20 cellular contexts compared by ENCODE assay signal in genomic region chr4:2492970-2493369, GRCh38. TPM values are rescaled to one million over a fixed set of nuclear protein-coding genes. Genes with fewer than 3 reads are reported as not detected.
DNase-seq lines count a peak whose midpoint lies in the region; ATAC-seq and TF ChIP-seq lines count a peak whose summit lies in the region.
"Had no signal": no experiment of that assay in that cellular context is flagged by ENCODE, and none has a peak within 500 bp of the region (broad histone marks: within the 10 kb centered on the region; RNA-seq: fewer than 3 reads in every experiment).

No MANE protein-coding gene starts in this region.

- no peaks in the 10 kb centered on the region; the same call in 1 of the 2 replicates for H3K36me3 ChIP-seq in Caco-2 (ENCODE audit: control insufficient read depth, insufficient read depth, low read length)

- no peak overlapping the region for H3K4me3 Mint-ChIP-seq in activated naive CD8-positive, alpha-beta T cell treated with anti-CD3 and anti-CD28 coated beads for 36 hours
- no peak overlapping the region for H3K4me3 Mint-ChIP-seq in activated naive CD8-positive, alpha-beta T cell treated with anti-CD3 and anti-CD28 coated beads, Interleukin-2, amount 50 U/mL, for 24 hours
- H3K4me3 Mint-ChIP-seq in Caco-2 (ENCODE audit: unreplicated experiment): no peak overlapping the region
- no peak overlapping the region for H3K4me3 Mint-ChIP-seq in central memory CD8-positive, alpha-beta T cell
- H3K4me3 Mint-ChIP-seq: dendritic cell treated with granulocyte-macrophage colony-stimulating factor and Interleukin-4, amounts not matched to agents 40 ng/mL and 50 ng/mL, for 4 days; HFFc6; neural progenitor cell had no signal

- H3K27me3 Mint-ChIP-seq in activated naive CD8-positive, alpha-beta T cell treated with anti-CD3 and anti-CD28 coated beads for 36 hours: no peaks in the 10 kb centered on the region
- no peaks in the 10 kb centered on the region for H3K27me3 Mint-ChIP-seq in activated naive CD8-positive, alpha-beta T cell treated with anti-CD3 and anti-CD28 coated beads, Interleukin-2, amount 50 U/mL, for 24 hours
- H3K27me3 Mint-ChIP-seq in Caco-2 (ENCODE audit: insufficient read depth, unreplicated experiment): no peaks in the 10 kb centered on the region
- H3K27me3 Mint-ChIP-seq in central memory CD8-positive, alpha-beta T cell: no peaks in the 10 kb centered on the region
- H3K27me3 Mint-ChIP-seq: dendritic cell treated with granulocyte-macrophage colony-stimulating factor and Interleukin-4, amounts not matched to agents 40 ng/mL and 50 ng/mL, for 4 days had no signal

- POLR2A ChIA-PET in Caco-2 (lab: Charles Lee): no interaction called here

- CTCF ChIA-PET in Caco-2 (lab: Charles Lee): no interaction called here

- no peak for TF ChIP-seq CTCF in Caco-2 (IDR thresholded peaks at IDR 0.05; ENCODE audit: insufficient read depth in 1 of 2, low read depth in 1 of 2, low read length in 1 of 2, severe bottlenecking in 1 of 2, unreplicated experiment in 1 of 2)

- peaks cover 27% of the 10 kb centered on the region for H3K4me1 Mint-ChIP-seq in activated naive CD8-positive, alpha-beta T cell treated with anti-CD3 and anti-CD28 coated beads for 36 hours
- peaks cover 22% of the 10 kb centered on the region for H3K4me1 Mint-ChIP-seq in activated naive CD8-positive, alpha-beta T cell treated with anti-CD3 and anti-CD28 coated beads, Interleukin-2, amount 50 U/mL, for 24 hours
- no peaks in the 10 kb centered on the region for H3K4me1 Mint-ChIP-seq in Caco-2 (ENCODE audit: low read depth, unreplicated experiment)
- H3K4me1 Mint-ChIP-seq in central memory CD8-positive, alpha-beta T cell: peaks cover 41% of the 10 kb centered on the region
- H3K4me1 Mint-ChIP-seq: neural progenitor cell had no signal

- ATAC-seq in activated naive CD8-positive, alpha-beta T cell treated with anti-CD3 and anti-CD28 coated beads, Interleukin-2, amount 50 U/mL, for 24 hours: no peak
- no peak for ATAC-seq in central memory CD8-positive, alpha-beta T cell (replicated peaks; ENCODE audit: extremely low read depth, poor library complexity, severe bottlenecking)
- ATAC-seq: Right ventricle myocardium inferior had no signal

- H3K27ac Mint-ChIP-seq in activated naive CD8-positive, alpha-beta T cell treated with anti-CD3 and anti-CD28 coated beads for 36 hours: peak overlapping the region; percentile 10
- no peak overlapping the region for H3K27ac Mint-ChIP-seq in activated naive CD8-positive, alpha-beta T cell treated with anti-CD3 and anti-CD28 coated beads, Interleukin-2, amount 50 U/mL, for 24 hours
- H3K27ac Mint-ChIP-seq in Caco-2 (ENCODE audit: unreplicated experiment): peak overlapping the region; percentile 26
- H3K27ac Mint-ChIP-seq in central memory CD8-positive, alpha-beta T cell (ENCODE audit: low read depth): peak overlapping the region; percentile 65
- H3K27ac Mint-ChIP-seq: dendritic cell treated with granulocyte-macrophage colony-stimulating factor and Interleukin-4, amounts not matched to agents 40 ng/mL and 50 ng/mL, for 4 days; neural progenitor cell had no signal

- intact Hi-C loops in Caco-2 (cut with micrococcal nuclease; ENCODE audit: unreplicated experiment): no loop called here

- H3K4me1 ChIP-seq in Caco-2: no peaks in the 10 kb centered on the region
- H3K4me1 ChIP-seq: neural progenitor cell had no signal

- no TSS peak for BruUV-seq in Caco-2 (replicated peaks; lab: Mats Ljungman, UMichigan)

- H3K27me3 ChIP-seq in Caco-2 (replicated peaks; ENCODE audit: control insufficient read depth, insufficient read depth, low read length): no peaks in the 10 kb centered on the region
- H3K27me3 ChIP-seq: cardiac muscle cell, neural progenitor cell had no signal

- peaks cover 42% of the 10 kb centered on the region for H3K36me3 Mint-ChIP-seq in activated naive CD8-positive, alpha-beta T cell treated with anti-CD3 and anti-CD28 coated beads for 36 hours
- peaks cover 65% of the 10 kb centered on the region for H3K36me3 Mint-ChIP-seq in activated naive CD8-positive, alpha-beta T cell treated with anti-CD3 and anti-CD28 coated beads, Interleukin-2, amount 50 U/mL, for 24 hours (ENCODE audit: low read depth)
- H3K36me3 Mint-ChIP-seq in Caco-2 (ENCODE audit: insufficient read depth, unreplicated experiment): peaks cover 88% of the 10 kb centered on the region
- peaks cover 66% of the 10 kb centered on the region for H3K36me3 Mint-ChIP-seq in central memory CD8-positive, alpha-beta T cell (ENCODE audit: insufficient read depth)

- no peaks in the 10 kb centered on the region for H3K9me3 ChIP-seq in Caco-2

- no peaks in the 10 kb centered on the region for H3K9me3 Mint-ChIP-seq in activated naive CD8-positive, alpha-beta T cell treated with anti-CD3 and anti-CD28 coated beads for 36 hours
- H3K9me3 Mint-ChIP-seq in activated naive CD8-positive, alpha-beta T cell treated with anti-CD3 and anti-CD28 coated beads, Interleukin-2, amount 50 U/mL, for 24 hours: no peaks in the 10 kb centered on the region
- H3K9me3 Mint-ChIP-seq in Caco-2 (ENCODE audit: unreplicated experiment): no peaks in the 10 kb centered on the region
- H3K9me3 Mint-ChIP-seq in central memory CD8-positive, alpha-beta T cell: no peaks in the 10 kb centered on the region
- H3K9me3 Mint-ChIP-seq: dendritic cell treated with granulocyte-macrophage colony-stimulating factor and Interleukin-4, amounts not matched to agents 40 ng/mL and 50 ng/mL, for 4 days; HFFc6; neural progenitor cell had no signal

- DNase-seq in activated naive CD8-positive, alpha-beta T cell treated with anti-CD3 and anti-CD28 coated beads for 36 hours: no peak
- DNase-seq in activated naive CD8-positive, alpha-beta T cell treated with anti-CD3 and anti-CD28 coated beads, Interleukin-2, amount 50 U/mL, for 24 hours: no peak
- DNase-seq in Caco-2: no peak
- no peak for DNase-seq in central memory CD8-positive, alpha-beta T cell (ENCODE audit: low spot score in 2 of 2)
- peak; percentile 43 for DNase-seq in putamen (ENCODE audit: low spot score)
- no peak for DNase-seq in NOMO-1 (lab: John Stamatoyannopoulos, UW; ENCODE audit: unreplicated experiment in 2 of 2)
- no peak for DNase-seq in DMS 273 (lab: John Stamatoyannopoulos, UW; ENCODE audit: unreplicated experiment)
- no peak for DNase-seq in stimulated activated CD4-positive, alpha-beta T cell treated with anti-CD3 and anti-CD28 coated beads, Interleukin-2, amount 100 ng/mL, for 24 hours
- DNase-seq: activated CD4-positive, alpha-beta T cell treated with anti-CD3 and anti-CD28 coated beads for 1 hour; activated effector memory CD4-positive, alpha-beta T cell treated with anti-CD3 and anti-CD28 coated beads, Interleukin-2, amount 50 U/mL, for 16 hours; DMS79; HFFc6; NCI-H1092; NCI-H2029 treated with DMSO at 0.1 percent for 48 hours; NCI-H345; NCI-H82 had no signal

- H3K4me3 ChIP-seq in Caco-2 (ENCODE audit: low read depth, low read length): no peak overlapping the region
- H3K4me3 ChIP-seq: cardiac muscle cell, neural progenitor cell had no signal

RNA-seq across cellular contexts. Expression of gene RNF4, which starts 24.1 kb away (rescaled TPM):
- total RNA-seq in activated naive CD8-positive, alpha-beta T cell treated with anti-CD3 and anti-CD28 coated beads for 36 hours: 10 to 100 TPM; 93.3 to 94.5 TPM
- total RNA-seq in Caco-2 (2022): 69.0 and 75.4 TPM in 2 replicates

RNA-seq across cellular contexts. Expression of gene FAM193A, which starts 43.5 kb away (rescaled TPM):
- 10 to 100 TPM; 18.9 TPM for total RNA-seq in activated naive CD8-positive, alpha-beta T cell treated with anti-CD3 and anti-CD28 coated beads for 36 hours
- total RNA-seq in Caco-2 (2022): 28.7 and 31.2 TPM in 2 replicates
